22 cellular contexts compared by ENCODE assay signal in the genomic region with DNA sequence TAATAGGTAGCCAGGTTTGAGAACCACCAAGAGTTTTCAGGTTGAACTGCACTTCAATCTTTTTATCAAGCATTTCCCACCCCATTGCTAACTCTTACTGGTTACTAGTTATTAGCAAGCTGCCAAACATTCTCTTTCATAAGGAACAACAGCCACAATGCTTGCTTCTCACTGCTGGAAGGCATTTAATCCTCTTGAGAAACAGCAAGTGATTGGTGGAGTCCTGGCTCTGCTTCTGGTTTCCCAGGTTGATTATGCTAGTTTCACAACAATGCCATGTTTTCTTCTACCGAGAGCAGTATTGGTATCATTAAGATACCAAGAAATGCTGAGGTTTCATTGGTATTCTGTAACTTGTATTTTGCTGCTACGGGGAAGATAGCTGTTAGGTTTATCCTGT.
"Had no signal": no experiment of that assay in that cellular context is flagged by ENCODE, and none has a peak within 500 bp of the region (broad histone marks: within the 10 kb centered on the region; RNA-seq: fewer than 3 reads in every experiment).

No MANE protein-coding gene starts in this region.

- H3K27me3 ChIP-seq: body of pancreas, esophagus squamous epithelium, heart left ventricle, stomach, suprapubic skin, tibial nerve had no signal

- DNase-seq: activated CD4-positive, alpha-beta memory T cell treated with anti-CD3 and anti-CD28 coated beads, Interleukin-2, amount 10 ng/mL, durations not matched to agents 7 days and 5 days; activated CD4-positive, alpha-beta T cell treated with anti-CD3 and anti-CD28 coated beads for 48 hours; activated naive CD4-positive, alpha-beta T cell treated with Interleukin-2 at 50 U/mL for 16 hours; activated naive CD8-positive, alpha-beta T cell treated with anti-CD3 and anti-CD28 coated beads for 36 hours; activated T-cell treated with anti-CD3 and anti-CD28 coated beads, Interleukin-2, amount 50 U/mL, for 1 hour; body of pancreas; caudate nucleus; effector memory CD4-positive, alpha-beta T cell; esophagus squamous epithelium; heart left ventricle; islet precursor cell; left cardiac atrium; small intestine; stimulated activated CD4-positive, alpha-beta T cell treated with anti-CD3 and anti-CD28 coated beads, Interleukin-15, amount 100 ng/mL, for 24 hours; stomach had no signal

- H3K4me1 ChIP-seq: body of pancreas, esophagus squamous epithelium, heart left ventricle, stomach, suprapubic skin, tibial nerve had no signal

- H3K9me3 ChIP-seq: body of pancreas, esophagus squamous epithelium, heart left ventricle, stomach, suprapubic skin, tibial nerve had no signal

- H3K9me3 Mint-ChIP-seq: activated CD4-positive, alpha-beta memory T cell treated with anti-CD3 and anti-CD28 coated beads, Interleukin-2, amount 10 ng/mL, durations not matched to agents 7 days and 5 days; activated naive CD8-positive, alpha-beta T cell treated with anti-CD3 and anti-CD28 coated beads for 36 hours; activated T-helper 17 cell treated with anti-CD3 and anti-CD28 coated beads, Interleukin-2, amount 50 U/mL, for 72 hours; memory B cell; nephron; stimulated activated memory B cell treated with anti-CD40 and anti-IgM and Interleukin-4, amounts not matched to agents 10 μg/mL and 1 μg/mL and 100 μg/mL, for 72 hours had no signal

- H3K27ac Mint-ChIP-seq: activated CD4-positive, alpha-beta memory T cell treated with anti-CD3 and anti-CD28 coated beads, Interleukin-2, amount 10 ng/mL, durations not matched to agents 7 days and 5 days; activated naive CD8-positive, alpha-beta T cell treated with anti-CD3 and anti-CD28 coated beads for 36 hours; activated T-helper 17 cell treated with anti-CD3 and anti-CD28 coated beads, Interleukin-2, amount 50 U/mL, for 72 hours; memory B cell; nephron; stimulated activated memory B cell treated with anti-CD40 and anti-IgM and Interleukin-4, amounts not matched to agents 10 μg/mL and 1 μg/mL and 100 μg/mL, for 72 hours had no signal

- H3K4me3 ChIP-seq: body of pancreas, esophagus squamous epithelium, heart left ventricle, stomach, suprapubic skin, tibial nerve had no signal

- ATAC-seq: activated T-helper 17 cell treated with anti-CD3 and anti-CD28 coated beads, Interleukin-2, amount 50 U/mL, for 72 hours; body of pancreas; heart left ventricle; left cardiac atrium; sciatic nerve; stimulated activated memory B cell treated with anti-CD40 and anti-IgM and Interleukin-4, amounts not matched to agents 10 μg/mL and 1 μg/mL and 100 μg/mL, for 72 hours had no signal

- H3K27me3 Mint-ChIP-seq: activated CD4-positive, alpha-beta memory T cell treated with anti-CD3 and anti-CD28 coated beads, Interleukin-2, amount 10 ng/mL, durations not matched to agents 7 days and 5 days; activated naive CD8-positive, alpha-beta T cell treated with anti-CD3 and anti-CD28 coated beads for 36 hours; activated T-helper 17 cell treated with anti-CD3 and anti-CD28 coated beads, Interleukin-2, amount 50 U/mL, for 72 hours; memory B cell; stimulated activated memory B cell treated with anti-CD40 and anti-IgM and Interleukin-4, amounts not matched to agents 10 μg/mL and 1 μg/mL and 100 μg/mL, for 72 hours had no signal

- H3K4me1 Mint-ChIP-seq: activated naive CD8-positive, alpha-beta T cell treated with anti-CD3 and anti-CD28 coated beads for 36 hours; activated T-helper 17 cell treated with anti-CD3 and anti-CD28 coated beads, Interleukin-2, amount 50 U/mL, for 72 hours; memory B cell; nephron; stimulated activated memory B cell treated with anti-CD40 and anti-IgM and Interleukin-4, amounts not matched to agents 10 μg/mL and 1 μg/mL and 100 μg/mL, for 72 hours had no signal

- H3K4me3 Mint-ChIP-seq: activated CD4-positive, alpha-beta memory T cell treated with anti-CD3 and anti-CD28 coated beads, Interleukin-2, amount 10 ng/mL, durations not matched to agents 7 days and 5 days; activated naive CD8-positive, alpha-beta T cell treated with anti-CD3 and anti-CD28 coated beads for 36 hours; activated T-helper 17 cell treated with anti-CD3 and anti-CD28 coated beads, Interleukin-2, amount 50 U/mL, for 72 hours; memory B cell; nephron; stimulated activated memory B cell treated with anti-CD40 and anti-IgM and Interleukin-4, amounts not matched to agents 10 μg/mL and 1 μg/mL and 100 μg/mL, for 72 hours had no signal

- H3K27ac ChIP-seq: body of pancreas, esophagus squamous epithelium, heart left ventricle, stomach, suprapubic skin, tibial nerve had no signal
